Comparison of ENCODE assay signal across 21 cellular contexts in genomic region chr13:110419946-110420345, GRCh38.
DNase-seq lines count a peak whose midpoint lies in the region; ATAC-seq and TF ChIP-seq lines count a peak whose summit lies in the region.
"Had no signal": no experiment of that assay in that cellular context is flagged by ENCODE, and none has a peak within 500 bp of the region (broad histone marks: within the 10 kb centered on the region; RNA-seq: fewer than 3 reads in every experiment).

No MANE protein-coding gene starts in this region.

- H3K36me3 ChIP-seq in right atrium auricular region (peaks cover 9% of the 10 kb centered on the region), gastroesophageal sphincter (peaks cover 0 to 13% of the 10 kb centered on the region in 2 donors), gastrocnemius medialis (no peaks in the 10 kb centered on the region), thyroid gland (no peaks in the 10 kb centered on the region), suprapubic skin (no peaks in the 10 kb centered on the region)
- H3K36me3 ChIP-seq: BE2C, neutrophil had no signal

- DNase-seq in right atrium auricular region (ENCODE audit: low spot score) (no peak), left ventricle myocardium superior (no peak), gastrocnemius medialis (no peak), thyroid gland (no peak), suprapubic skin (ENCODE audit: low spot score in 2 of 2) (no peak)
- DNase-seq: activated CD4-positive, alpha-beta T cell treated with anti-CD3 and anti-CD28 coated beads for 48 hours; activated gamma-delta T cell treated with Interleukin-2 at 50 U/mL for 16 hours; activated T-cell treated with anti-CD3 and anti-CD28 coated beads, Interleukin-2, amount 50 U/mL, for 4 hours; BE2C; cerebellar nuclear complex; head of caudate nucleus; Kasumi-1; mesendoderm; MV-4-11; NCI-H1436 treated with DMSO at 0.1 percent for 48 hours; small intestine had no signal

- TF ChIP-seq CTCF in right atrium auricular region (IDR thresholded peaks at IDR 0.05) (no peak), gastroesophageal sphincter (IDR thresholded peaks at IDR 0.05) (no peak), gastrocnemius medialis (IDR thresholded peaks at IDR 0.05 in 4 of 5, conservative IDR thresholded peaks at IDR 0.05 in 1 of 5) (no peak), thyroid gland (IDR thresholded peaks at IDR 0.05) (no peak), suprapubic skin (IDR thresholded peaks at IDR 0.05) (no peak)

- intact Hi-C loops in left ventricle myocardium superior (cut with micrococcal nuclease) (loop anchor here (10.0 kb wide), 2 partner anchors 115 to 185 kb away; partner anchors contain the start of genes COL4A1 and COL4A2), gastrocnemius medialis (cut with DNase I; ENCODE audit: low total_unique reads) (loop anchor here (10.0 kb wide), 1 partner anchor 295 kb away; the partner anchor contains the start of gene ING1), thyroid gland (cut with DNase I) (loop anchor here (10.0 kb wide), 1 partner anchor 105 kb away; no protein-coding TSS in a partner anchor)

- no peak for TF ChIP-seq POLR2A in gastroesophageal sphincter (IDR thresholded peaks at IDR 0.05)
- no peak for TF ChIP-seq POLR2A in gastrocnemius medialis (IDR thresholded peaks at IDR 0.05)
- TF ChIP-seq POLR2A in thyroid gland (IDR thresholded peaks at IDR 0.05) = no peak
- TF ChIP-seq POLR2A in suprapubic skin (IDR thresholded peaks at IDR 0.05) = no peak

- in situ Hi-C loops in gastrocnemius medialis (cut with MboI; ENCODE audit: low sequenced_read_pairs in 4 of 4) = loop anchor here in 3 of 4 donors (10.0 to 25.0 kb wide), 3 partner anchors 115 to 195 kb away; partner anchors contain the start of genes COL4A1 (in 1 of the 3) and COL4A2 (in 1 of the 3)

- no peak for ATAC-seq in left ventricle myocardium superior
- no peak for ATAC-seq in gastroesophageal sphincter
- no peak for ATAC-seq in gastrocnemius medialis
- ATAC-seq in GM19023 (IDR thresholded peaks at IDR 0.05; ENCODE audit: unreplicated experiment) = no peak
- ATAC-seq in HG02571 (IDR thresholded peaks at IDR 0.05; ENCODE audit: unreplicated experiment) = no peak
- ATAC-seq: activated T-cell treated with anti-CD3 and anti-CD28 coated beads, Interleukin-2, amount 50 U/mL, for 4 hours had no signal

- H3K4me1 ChIP-seq in right atrium auricular region (peaks cover 0 to 70% of the 10 kb centered on the region in 2 donors), gastroesophageal sphincter (peaks cover 10 to 90% (median 20%) of the 10 kb centered on the region in 3 donors), gastrocnemius medialis (peaks cover 28 to 35% of the 10 kb centered on the region in 2 donors), thyroid gland (peaks cover 0 to 13% of the 10 kb centered on the region in 2 donors), suprapubic skin (peaks cover 13% of the 10 kb centered on the region)
- H3K4me1 ChIP-seq: BE2C had no signal

- H3K27ac ChIP-seq in right atrium auricular region (peak overlapping the region; percentile 93), gastroesophageal sphincter (peak overlapping the region in 3 of 4 donors; percentile 86 to 95 (median 88)), gastrocnemius medialis (peak overlapping the region; percentile 49 to 75 (median 70)), thyroid gland (peak overlapping the region in 1 of 3 donors; percentile 21), suprapubic skin (no peak overlapping the region)
- H3K27ac ChIP-seq: neutrophil, VCaP had no signal

- H3K4me3 ChIP-seq in right atrium auricular region (no peak overlapping the region), gastroesophageal sphincter (no peak overlapping the region), gastrocnemius medialis (no peak overlapping the region), thyroid gland (replicated peaks in 1 of 3) (no peak overlapping the region), suprapubic skin (no peak overlapping the region)

- WGBS in gastroesophageal sphincter (ENCODE audit: low coverage in 1 of 2), 2 donors = 91 to 92% methylated on average over 4 to 5 of the region's 7 CpGs
- 87 to 94% methylated on average over 7 of the region's 7 CpGs for WGBS in thyroid gland, 2 donors
- 90% methylated on average over 7 of the region's 7 CpGs for WGBS in suprapubic skin

- H3K27me3 ChIP-seq in right atrium auricular region (no peaks in the 10 kb centered on the region), gastroesophageal sphincter (no peaks in the 10 kb centered on the region), gastrocnemius medialis (no peaks in the 10 kb centered on the region), thyroid gland (no peaks in the 10 kb centered on the region), suprapubic skin (no peaks in the 10 kb centered on the region)
- H3K27me3 ChIP-seq: BE2C had no signal

- H3K9me3 ChIP-seq in right atrium auricular region = no peaks in the 10 kb centered on the region
- H3K9me3 ChIP-seq in gastroesophageal sphincter = no peaks in the 10 kb centered on the region
- H3K9me3 ChIP-seq in gastrocnemius medialis = no peaks in the 10 kb centered on the region
- H3K9me3 ChIP-seq in thyroid gland = no peaks in the 10 kb centered on the region
- H3K9me3 ChIP-seq in suprapubic skin = no peaks in the 10 kb centered on the region
- H3K9me3 ChIP-seq: BE2C, neutrophil had no signal

- no peak for TF ChIP-seq EP300 in gastroesophageal sphincter (IDR thresholded peaks at IDR 0.05)
- TF ChIP-seq EP300 in suprapubic skin (IDR thresholded peaks at IDR 0.05) = no peak
